In genomic region chr5:42840279-42840678, GRCh38 we compare ENCODE assay signal across 11 cellular contexts. TPM values are rescaled to one million over a fixed set of nuclear protein-coding genes. Genes with fewer than 3 reads are reported as not detected.
DNase-seq lines count a peak whose midpoint lies in the region; ATAC-seq and TF ChIP-seq lines count a peak whose summit lies in the region.
"Had no signal": no experiment of that assay in that cellular context is flagged by ENCODE, and none has a peak within 500 bp of the region (broad histone marks: within the 10 kb centered on the region; RNA-seq: fewer than 3 reads in every experiment).

No MANE protein-coding gene starts in this region.

- H3K4me1 ChIP-seq in colonic mucosa (no peaks in the 10 kb centered on the region), lung (ENCODE audit: control insufficient read depth in 2 of 2, insufficient read depth in 2 of 2, low read length in 2 of 2) (peaks cover 1 to 17% of the 10 kb centered on the region in 2 donors)

- no peak overlapping the region for H3K27ac ChIP-seq in colonic mucosa
- peak overlapping the region in 1 of 2 donors; percentile 83 for H3K27ac ChIP-seq in lung (ENCODE audit: low read depth in 1 of 2, low read length in 1 of 2)
- H3K27ac ChIP-seq: 22Rv1 had no signal

- no peak overlapping the region for H3K9ac ChIP-seq in colonic mucosa (ENCODE audit: low read depth in 2 of 2, low read length in 2 of 2)

- no peak for TF ChIP-seq CTCF in colonic mucosa (IDR thresholded peaks at IDR 0.05)
- no peak for TF ChIP-seq CTCF in lung (IDR thresholded peaks at IDR 0.05; ENCODE audit: control extremely low read depth, extremely low read depth)

- H3K36me3 ChIP-seq in colonic mucosa: no peaks in the 10 kb centered on the region
- no peaks in the 10 kb centered on the region for H3K36me3 ChIP-seq in lung (ENCODE audit: control insufficient read depth in 2 of 2, insufficient read depth in 2 of 2, low read length in 2 of 2)

- H3K27me3 ChIP-seq in colonic mucosa: no peaks in the 10 kb centered on the region
- H3K27me3 ChIP-seq in lung (ENCODE audit: control insufficient read depth, insufficient read depth): no peaks in the 10 kb centered on the region

- peak; percentile 65 for ATAC-seq in lung (ENCODE audit: insufficient read depth, low FRiP score)

- H3K9me3 ChIP-seq in colonic mucosa (no peaks in the 10 kb centered on the region), lung (ENCODE audit: control insufficient read depth in 2 of 2, insufficient read depth in 1 of 2, low read length in 1 of 2) (no peaks in the 10 kb centered on the region)

- intact Hi-C loops in colonic mucosa (cut with DNase I): no loop called here

- no peak overlapping the region for H3K4me3 ChIP-seq in colonic mucosa
- H3K4me3 ChIP-seq in lung: no peak overlapping the region

- 15 to 19% methylated on average over 6 of the region's 6 CpGs for WGBS in lung, 2 donors

- DNase-seq in DMS153 treated with DMSO at 0.1 percent for 48 hours (lab: John Stamatoyannopoulos, UW; ENCODE audit: unreplicated experiment): peak; percentile 14
- DNase-seq in DMS153 (lab: John Stamatoyannopoulos, UW): no peak
- peak; percentile 50 for DNase-seq in colonic mucosa
- DNase-seq in lung (ENCODE audit: low spot score): peak; percentile 86
- DNase-seq in ureter (ENCODE audit: low spot score): peak; percentile 51
- no peak for DNase-seq in activated CD8-positive, alpha-beta memory T cell treated with anti-CD3 and anti-CD28 coated beads for 24 hours
- no peak for DNase-seq in GM19240 (ENCODE audit: insufficient read length, low spot score)
- no peak for DNase-seq in cerebellum (ENCODE audit: low spot score)
- DNase-seq: nephron progenitor cell had no signal

RNA-seq across cellular contexts. Expression of gene SELENOP, which starts 28.6 kb away (rescaled TPM):
- total RNA-seq in colonic mucosa (100 to 1,000 TPM; 171 to 687 TPM), lung (100 to 1,000 TPM; 439 to 756 TPM), ureter (87.8 TPM), cerebellum (82.0 TPM)
- 100 to 1,000 TPM; 211 to 231 TPM for polyA plus RNA-seq in lung
- total RNA-seq: T-helper 1 cell treated with Interleukin-12 subunit alpha and Interleukin-12 subunit beta and Interleukin-4 antibody, amounts not matched to agents 30 ng/mL and 1 ng/mL, for 36 hours had no signal

Comparison
In these comparisons a context has a peak if more than half of its experiments do, and no peak if none do; other contexts are left out.
1. DNase-seq: peak in DMS153 treated with DMSO at 0.1 percent for 48 hours (single experiment), colonic mucosa (single experiment), lung (single experiment) and ureter (single experiment); none in DMS153 (single experiment), activated CD8-positive, alpha-beta memory T cell treated with anti-CD3 and anti-CD28 coated beads for 24 hours (single experiment), GM19240 (single experiment) and cerebellum (single experiment).